In the genomic region with DNA sequence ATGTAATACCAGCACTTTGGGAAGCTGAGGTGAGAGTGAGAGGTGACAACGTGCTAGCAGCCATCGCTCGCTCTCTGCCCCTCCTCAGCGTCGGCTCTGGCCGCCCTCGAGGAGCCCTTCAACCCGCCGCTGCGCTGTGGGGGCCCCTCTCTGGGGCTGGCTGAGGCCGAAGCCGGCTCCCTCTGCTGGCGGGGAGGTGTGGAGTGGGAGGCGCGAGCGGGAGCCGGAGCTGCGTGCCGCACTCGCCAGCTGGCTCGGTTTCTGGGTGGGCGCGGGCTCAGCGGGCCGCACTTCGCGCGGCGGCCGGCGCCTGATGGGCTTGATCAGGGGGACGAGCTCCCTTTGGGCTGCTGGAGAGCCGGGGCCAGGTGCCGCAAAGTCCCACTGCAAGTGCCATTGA, we compare ENCODE assay signal across 8 cellular contexts.
DNase-seq lines count a peak whose midpoint lies in the region; ATAC-seq and TF ChIP-seq lines count a peak whose summit lies in the region.

No MANE protein-coding gene starts in this region.

- H3K4me3 ChIP-seq in astrocyte of the cerebellum (ENCODE audit: low read depth, low read length) (peak overlapping the region; percentile 5), thoracic aorta (peak overlapping the region; percentile 57)

- no peak overlapping the region for H3K27ac ChIP-seq in thoracic aorta

- TF ChIP-seq CTCF in astrocyte of the cerebellum (IDR thresholded peaks at IDR 0.05; ENCODE audit: low read depth, low read length, missing control alignments) (peak; percentile 26), thoracic aorta (IDR thresholded peaks at IDR 0.05) (no peak)

- H3K4me1 ChIP-seq in thoracic aorta (ENCODE audit: control insufficient read depth in 1 of 2, low read depth in 2 of 2): no peaks in the 10 kb centered on the region

- no peaks in the 10 kb centered on the region for H3K27me3 ChIP-seq in thoracic aorta (replicated peaks; ENCODE audit: insufficient read depth)

- in situ Hi-C loops in astrocyte of the cerebellum (cut with HindIII; ENCODE audit: low sequenced_read_pairs): no loop called here

- ATAC-seq in thoracic aorta (ENCODE audit: insufficient number of reproducible peaks, low FRiP score, low read depth): no peak
- ATAC-seq in HG02970 (IDR thresholded peaks at IDR 0.05; ENCODE audit: low FRiP score, unreplicated experiment): no peak
- ATAC-seq in HG03175 (IDR thresholded peaks at IDR 0.05; ENCODE audit: unreplicated experiment): no peak

- peak; percentile 31 for DNase-seq in activated T-cell treated with anti-CD3 and anti-CD28 coated beads, Interleukin-2, amount 50 U/mL, for 1 hour
- DNase-seq in activated T-cell treated with anti-CD3 and anti-CD28 coated beads for 4 hours (no peak), astrocyte of the cerebellum (ENCODE audit: low read depth) (no peak), kidney tubule cell (ENCODE audit: low spot score) (peak; percentile 41), thoracic aorta (ENCODE audit: low spot score) (no peak), AML-193 (lab: John Stamatoyannopoulos, UW) (no peak)

- H3K9me3 ChIP-seq in thoracic aorta: no peaks in the 10 kb centered on the region

- no peaks in the 10 kb centered on the region for H3K36me3 ChIP-seq in thoracic aorta

Comparison
In these comparisons a context has a peak if more than half of its experiments do, and no peak if none do; other contexts are left out.
1. DNase-seq: peak in activated T-cell treated with anti-CD3 and anti-CD28 coated beads, Interleukin-2, amount 50 U/mL, for 1 hour (single experiment) and kidney tubule cell (single experiment); none in activated T-cell treated with anti-CD3 and anti-CD28 coated beads for 4 hours (single experiment), astrocyte of the cerebellum (single experiment), thoracic aorta (single experiment) and AML-193 (0 of 2).